In genomic region chr1:156705918-156706646, GRCh38 we compare ENCODE assay signal across 8 cellular contexts. TPM values are rescaled to one million over a fixed set of nuclear protein-coding genes. Genes with fewer than 3 reads are reported as not detected.
DNase-seq lines count a peak whose midpoint lies in the region; ATAC-seq and TF ChIP-seq lines count a peak whose summit lies in the region.

No MANE protein-coding gene starts in this region.

- H3K27ac ChIP-seq in coronary artery, result peak overlapping the region; percentile 81 to 89

- no peak for ATAC-seq in HG03095 (IDR thresholded peaks at IDR 0.05; ENCODE audit: unreplicated experiment)

- DNase-seq in NCI-H2029 treated with DMSO at 0.1 percent for 48 hours (lab: John Stamatoyannopoulos, UW) (peak; percentile 11), coronary artery (ENCODE audit: low spot score) (no peak), lung microvascular endothelial cell (ENCODE audit: low read depth in 2 of 2) (peak; percentile 43 to 61), NCI-H446 treated with DMSO at 0.1 percent for 48 hours (lab: John Stamatoyannopoulos, UW) (no peak)
- peak; percentile 75 for DNase-seq in activated CD4-positive, alpha-beta T cell treated with anti-CD3 and anti-CD28 coated beads, Interleukin-2, amount 50 U/mL, for 1 hour
- peak; percentile 54 to 80 (median 56) for DNase-seq in stimulated activated CD4-positive, alpha-beta T cell treated with anti-CD3 and anti-CD28 coated beads, TNF-alpha, amount 100 ng/mL, for 48 hours (ENCODE audit: low read depth in 3 of 3)

- peak overlapping the region; percentile 71 for H3K4me3 ChIP-seq in coronary artery

- TF ChIP-seq CTCF in GM12872 (IDR thresholded peaks at IDR 0.05; ENCODE audit: insufficient read depth, low read depth, low read length), result peak; percentile 76
- peak; percentile 78 for TF ChIP-seq CTCF in coronary artery (IDR thresholded peaks at IDR 0.05)

RNA-seq across cellular contexts. Expression of gene CRABP2, which starts 0.7 kb away (rescaled TPM):
- not detected in 2 replicates for total RNA-seq in lung microvascular endothelial cell

RNA-seq across cellular contexts. Expression of gene METTL25B, which starts 22.2 kb away (rescaled TPM):
- 6.5 and 18.3 TPM in 2 replicates for total RNA-seq in lung microvascular endothelial cell

RNA-seq across cellular contexts. Expression of gene ISG20L2, which starts 22.5 kb away (rescaled TPM):
- total RNA-seq in lung microvascular endothelial cell, result 4.4 and 6.3 TPM in 2 replicates

RNA-seq across cellular contexts. Expression of gene NES, which starts 28.9 kb away (rescaled TPM):
- 32.9 and 57.3 TPM in 2 replicates for total RNA-seq in lung microvascular endothelial cell

RNA-seq across cellular contexts. Expression of gene MRPL24, which starts 34.8 kb away (rescaled TPM):
- 40.3 TPM in 2 replicates for total RNA-seq in lung microvascular endothelial cell

Comparison
In these comparisons a context has a peak if more than half of its experiments do, and no peak if none do; other contexts are left out.
1. DNase-seq: peak in NCI-H2029 treated with DMSO at 0.1 percent for 48 hours (single experiment), activated CD4-positive, alpha-beta T cell treated with anti-CD3 and anti-CD28 coated beads, Interleukin-2, amount 50 U/mL, for 1 hour (single experiment), lung microvascular endothelial cell (2 of 2) and stimulated activated CD4-positive, alpha-beta T cell treated with anti-CD3 and anti-CD28 coated beads, TNF-alpha, amount 100 ng/mL, for 48 hours (3 of 3); none in coronary artery (single experiment) and NCI-H446 treated with DMSO at 0.1 percent for 48 hours (single experiment).